10 cellular contexts compared by ENCODE assay signal in the genomic region with DNA sequence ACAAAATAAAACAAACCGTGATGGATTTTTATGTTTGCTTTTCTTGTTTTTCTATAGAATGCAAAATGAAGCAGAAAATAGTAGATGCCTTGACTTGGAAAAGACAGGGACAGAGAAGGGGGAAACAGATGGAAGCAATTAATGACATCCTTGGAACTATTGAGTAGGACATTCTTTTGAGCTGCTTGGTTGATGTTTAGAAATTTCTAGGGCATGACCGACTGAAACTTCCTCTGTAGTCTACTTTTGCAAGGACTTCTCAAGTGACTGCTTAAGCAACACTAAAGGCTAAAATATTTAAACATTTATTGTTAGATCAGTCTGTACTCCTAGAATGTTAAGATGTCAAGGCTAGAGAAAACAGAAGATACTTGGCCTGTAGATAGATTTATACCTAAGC. TPM values are rescaled to one million over a fixed set of nuclear protein-coding genes. Genes with fewer than 3 reads are reported as not detected.
DNase-seq lines count a peak whose midpoint lies in the region; ATAC-seq, FAIRE-seq and TF ChIP-seq lines count a peak whose summit lies in the region.
"Had no signal": no experiment of that assay in that cellular context is flagged by ENCODE, and none has a peak within 500 bp of the region (broad histone marks: within the 10 kb centered on the region; RNA-seq: fewer than 3 reads in every experiment).

No MANE protein-coding gene starts in this region.

- H3K4me1 Mint-ChIP-seq in natural killer cell treated with Interleukin-12 subunit alpha and Interleukin-12 subunit beta and Interleukin-15 and Interleukin-18, amount 100 ng/mL, for 72 hours (ENCODE audit: low read depth in 2 of 2) = peaks cover 14 to 32% of the 10 kb centered on the region in 2 donors
- peaks cover 7 to 12% (median 8%) of the 10 kb centered on the region in 3 donors for H3K4me1 Mint-ChIP-seq in T-cell

- TF ChIP-seq POLR2A in H54 (IDR thresholded peaks at IDR 0.05; ENCODE audit: low read depth, low read length) = no peak

- no peaks in the 10 kb centered on the region for H3K9me3 Mint-ChIP-seq in natural killer cell treated with Interleukin-12 subunit alpha and Interleukin-12 subunit beta and Interleukin-15 and Interleukin-18, amount 100 ng/mL, for 72 hours
- no peaks in the 10 kb centered on the region for H3K9me3 Mint-ChIP-seq in T-cell

- DNase-seq in AG08396 (ENCODE audit: low spot score) = peak; percentile 45
- peak; percentile 61 for DNase-seq in HFF-Myc (ENCODE audit: extremely low read depth, low read depth)
- peak; percentile 55 to 80 for DNase-seq in cardiac fibroblast (ENCODE audit: low read depth in 2 of 2)
- no peak for DNase-seq in natural killer cell treated with Interleukin-12 subunit alpha and Interleukin-12 subunit beta and Interleukin-15 and Interleukin-18, amount 100 ng/mL, for 72 hours (ENCODE audit: low spot score)
- DNase-seq in DMS53 treated with DMSO at 0.1 percent for 48 hours (lab: John Stamatoyannopoulos, UW; ENCODE audit: unreplicated experiment) = no peak
- no peak for DNase-seq in T-cell
- no peak for DNase-seq in H54 (ENCODE audit: insufficient read length, low spot score)
- DNase-seq: NCI-H2081 treated with DMSO at 0.1 percent for 48 hours had no signal

- POLR2A ChIA-PET in T-cell (lab: Charles Lee) = no interaction called here

- H3K4me3 ChIP-seq in HFF-Myc (replicated peaks; ENCODE audit: low read depth, low read length) = no peak overlapping the region
- no peak overlapping the region for H3K4me3 ChIP-seq in cardiac fibroblast (replicated peaks in 1 of 2; ENCODE audit: low read depth in 2 of 2, low read length in 2 of 2)

- no peak overlapping the region for H3K4me3 Mint-ChIP-seq in natural killer cell treated with Interleukin-12 subunit alpha and Interleukin-12 subunit beta and Interleukin-15 and Interleukin-18, amount 100 ng/mL, for 72 hours
- no peak overlapping the region for H3K4me3 Mint-ChIP-seq in T-cell

- peak overlapping the region; percentile 37 to 41 for H3K27ac Mint-ChIP-seq in natural killer cell treated with Interleukin-12 subunit alpha and Interleukin-12 subunit beta and Interleukin-15 and Interleukin-18, amount 100 ng/mL, for 72 hours
- no peak overlapping the region for H3K27ac Mint-ChIP-seq in T-cell

- H3K27me3 Mint-ChIP-seq in natural killer cell treated with Interleukin-12 subunit alpha and Interleukin-12 subunit beta and Interleukin-15 and Interleukin-18, amount 100 ng/mL, for 72 hours = no peaks in the 10 kb centered on the region
- no peaks in the 10 kb centered on the region for H3K27me3 Mint-ChIP-seq in T-cell

- H3K36me3 Mint-ChIP-seq in natural killer cell treated with Interleukin-12 subunit alpha and Interleukin-12 subunit beta and Interleukin-15 and Interleukin-18, amount 100 ng/mL, for 72 hours = no peaks in the 10 kb centered on the region
- H3K36me3 Mint-ChIP-seq in T-cell = peaks cover 12% of the 10 kb centered on the region

- CTCF ChIA-PET in T-cell (lab: Charles Lee) = interaction anchor here (0.5 to 1.0 kb wide), 3 partner anchors 11 to 127 kb away, joined by 3 to 4 read pairs (median 3); no protein-coding TSS in a partner anchor

- FAIRE-seq in H54 (lab: Jason Lieb, UNC) = no peak
- FAIRE-seq: bronchial epithelial cell had no signal

- TF ChIP-seq CTCF in HFF-Myc (IDR thresholded peaks at IDR 0.05; ENCODE audit: low read depth, low read length, missing control alignments) (no peak), cardiac fibroblast (IDR thresholded peaks at IDR 0.05; ENCODE audit: low read depth, low read length) (no peak)

- ATAC-seq in natural killer cell treated with Interleukin-12 subunit alpha and Interleukin-12 subunit beta and Interleukin-15 and Interleukin-18, amount 100 ng/mL, for 72 hours = no peak
- no peak for ATAC-seq in T-cell (replicated peaks in 1 of 4)
- no peak for ATAC-seq in HG02884 (IDR thresholded peaks at IDR 0.05; ENCODE audit: unreplicated experiment)

RNA-seq across cellular contexts. Expression of a gene that starts 49.4 kb away (rescaled TPM):
- total RNA-seq in natural killer cell treated with Interleukin-12 subunit alpha and Interleukin-12 subunit beta and Interleukin-15 and Interleukin-18, amount 100 ng/mL, for 72 hours = 10 to 100 TPM; 42.1 to 51.4 TPM
- 10 to 100 TPM; 22.6 to 48.7 (median 27.0) TPM for total RNA-seq in T-cell

Comparison
In these comparisons a context has a peak if more than half of its experiments do, and no peak if none do; other contexts are left out.
1. DNase-seq: peak in AG08396 (single experiment), HFF-Myc (single experiment) and cardiac fibroblast (2 of 2); none in natural killer cell treated with Interleukin-12 subunit alpha and Interleukin-12 subunit beta and Interleukin-15 and Interleukin-18, amount 100 ng/mL, for 72 hours (single experiment), DMS53 treated with DMSO at 0.1 percent for 48 hours (single experiment), T-cell (0 of 34) and H54 (single experiment).
2. H3K27ac Mint-ChIP-seq: peak in natural killer cell treated with Interleukin-12 subunit alpha and Interleukin-12 subunit beta and Interleukin-15 and Interleukin-18, amount 100 ng/mL, for 72 hours (2 of 2); none in T-cell (0 of 2).